In the genomic region with DNA sequence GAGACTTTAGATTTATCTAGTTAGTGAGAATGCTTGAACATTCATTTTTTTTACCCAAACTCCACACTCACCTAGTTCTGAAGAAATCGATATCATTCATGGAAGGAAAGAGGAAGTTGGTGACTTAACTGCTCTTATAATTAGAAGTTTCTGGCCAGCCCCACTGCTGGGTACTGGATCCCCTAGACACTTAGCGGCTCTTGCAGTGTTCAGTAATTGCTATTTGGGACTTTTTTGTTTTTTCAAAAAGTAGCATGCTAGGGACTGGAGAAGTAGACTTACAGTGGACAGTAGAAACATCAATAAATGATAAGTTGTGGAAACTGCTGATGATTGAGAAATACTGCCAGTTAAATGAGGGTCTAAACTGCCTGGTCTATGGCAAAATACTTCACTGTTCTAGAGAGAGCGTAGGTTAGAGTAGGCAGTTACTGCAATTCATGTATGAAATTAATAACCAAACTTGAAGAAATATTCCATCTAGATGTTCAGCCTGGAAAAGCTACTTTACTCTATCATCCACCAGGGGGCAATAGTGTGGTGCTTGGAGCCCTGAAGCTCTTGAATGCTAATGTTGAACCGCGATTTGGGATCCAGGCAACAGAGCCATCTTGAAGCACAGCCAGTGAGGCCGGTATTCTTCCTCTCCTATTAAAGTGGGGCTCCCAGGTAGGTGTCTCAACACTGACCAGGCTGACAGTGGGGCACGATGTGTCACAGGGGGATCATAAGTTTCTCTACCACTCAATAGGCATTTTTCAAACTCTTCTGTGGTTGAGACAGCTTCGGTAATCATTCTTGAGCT, we compare ENCODE assay signal across 9 cellular contexts.
DNase-seq lines count a peak whose midpoint lies in the region; FAIRE-seq and TF ChIP-seq lines count a peak whose summit lies in the region.
"Had no signal": no experiment of that assay in that cellular context is flagged by ENCODE, and none has a peak within 500 bp of the region (broad histone marks: within the 10 kb centered on the region; RNA-seq: fewer than 3 reads in every experiment).

No MANE protein-coding gene starts in this region.

- H3K23ac ChIP-seq in H1 (ENCODE audit: insufficient read length) (no peak overlapping the region), mesenchymal stem cell (ENCODE audit: low read length in 2 of 2) (no peak overlapping the region)

- H3K4ac ChIP-seq in H1 (replicated peaks; ENCODE audit: insufficient read length, low read depth, low read length) (no peak overlapping the region), mesenchymal stem cell (ENCODE audit: low read depth in 1 of 2, low read length in 2 of 2) (no peak overlapping the region)

- DNase-seq in NOMO-1 (lab: John Stamatoyannopoulos, UW; ENCODE audit: unreplicated experiment in 2 of 2) (peak; percentile 44 to 74), NOMO-1 treated with dmso at 0.1 percent for 144 hours (lab: John Stamatoyannopoulos, UW; ENCODE audit: unreplicated experiment) (no peak), H54 (ENCODE audit: insufficient read length, low spot score) (peak; percentile 9), M059J (ENCODE audit: low read depth) (peak; percentile 60), SJCRH30 (peak; percentile 58 to 81), H1 (ENCODE audit: low read depth in 1 of 2, low spot score in 2 of 2) (peak in 1 of 2 experiments; percentile 51), mesenchymal stem cell (peak; percentile 58), uterus (peak in 1 of 2 donors; percentile 20)

- no peak for TF ChIP-seq POLR2A in H54 (IDR thresholded peaks at IDR 0.05; ENCODE audit: low read depth, low read length)
- no peak for TF ChIP-seq POLR2A in H1 (IDR thresholded peaks at IDR 0.05; ENCODE audit: control extremely low read depth in 1 of 2, low read depth in 2 of 2, low read length in 2 of 2)
- TF ChIP-seq POLR2A in uterus (IDR thresholded peaks at IDR 0.05), result no peak

- H3K4me2 ChIP-seq in H1 (ENCODE audit: insufficient read depth in 1 of 2, low read depth in 2 of 2, low read length in 2 of 2) (no peak overlapping the region), mesenchymal stem cell (ENCODE audit: low read length, poor library complexity, severe bottlenecking) (no peak overlapping the region)

- FAIRE-seq in H54 (lab: Jason Lieb, UNC) (peak; percentile 92), H1 (lab: Jason Lieb, UNC) (peak; percentile 89)
- FAIRE-seq: colon had no signal

- no peak overlapping the region for H3K56ac ChIP-seq in H1 (replicated peaks; ENCODE audit: insufficient read length, low read depth, low read length)

- H4K20me1 ChIP-seq in H1 (replicated peaks in 1 of 2; ENCODE audit: control insufficient read depth in 1 of 2, insufficient read depth in 2 of 2, low read length in 2 of 2), result no peaks in the 10 kb centered on the region

- H2BK20ac ChIP-seq in H1 (ENCODE audit: low read length), result no peak overlapping the region

- TF ChIP-seq CTCF in H1 (IDR thresholded peaks at IDR 0.05; ENCODE audit: control extremely low read depth in 1 of 3, insufficient read depth in 1 of 3, low read depth in 1 of 3, low read length in 3 of 3) (peak in 2 of 3 experiments; percentile 74 to 86; a peak in 3 of 4 replicates), uterus (IDR thresholded peaks at IDR 0.05) (peak; percentile 36 to 56 (median 50))

- POLR2A ChIA-PET in H1 (lab: Charles Lee; ENCODE audit: partially characterized antibody), result no interaction called here

- H2AK5ac ChIP-seq in H1 (ENCODE audit: low read depth, low read length) (no peak overlapping the region), mesenchymal stem cell (ENCODE audit: low read length, severe bottlenecking) (no peak overlapping the region)

- H3K9ac ChIP-seq in H1 (replicated peaks in 1 of 4; ENCODE audit: extremely low read depth in 1 of 4, low read depth in 3 of 4, low read length in 3 of 4), result no peak overlapping the region
- H3K9ac ChIP-seq in mesenchymal stem cell (ENCODE audit: low read length), result no peak overlapping the region

- H3K14ac ChIP-seq in H1 (ENCODE audit: insufficient read length), result no peak overlapping the region
- no peak overlapping the region for H3K14ac ChIP-seq in mesenchymal stem cell (ENCODE audit: low read length in 2 of 2)

- no peak overlapping the region for H3K4me3 ChIP-seq in SJCRH30
- H3K4me3 ChIP-seq in H1 (ENCODE audit: extremely low read depth in 1 of 4, insufficient read depth in 2 of 4, low read depth in 3 of 4, low read length in 4 of 4), result no peak overlapping the region
- H3K4me3 ChIP-seq in mesenchymal stem cell (ENCODE audit: insufficient read depth in 1 of 2, low read depth in 1 of 2, low read length in 2 of 2), result no peak overlapping the region
- no peak overlapping the region for H3K4me3 ChIP-seq in uterus

- WGBS in H1 (ENCODE audit: extremely low coverage in 1 of 2, insufficient coverage in 1 of 2, insufficient read length in 1 of 2, insufficient replicate concordance in 2 of 2, low coverage in 1 of 2, low lambda C conversion rate in 2 of 2, missing lambda C conversion rate in 1 of 2), 2 experiments, result 51% methylated on average over 8 of the region's 8 CpGs; no CpG with 5 or more reads in 1 of the 2 experiments
- WGBS in mesenchymal stem cell, result 40% methylated on average over 7 of the region's 8 CpGs

- H2BK5ac ChIP-seq in H1 (ENCODE audit: low read depth, low read length) (no peak overlapping the region), mesenchymal stem cell (ENCODE audit: low read depth, low read length, poor library complexity, severe bottlenecking) (no peak overlapping the region)

- H3K79me1 ChIP-seq in H1 (ENCODE audit: low read depth, low read length) (no peaks in the 10 kb centered on the region), mesenchymal stem cell (replicated peaks; ENCODE audit: low read length, poor library complexity, severe bottlenecking) (no peaks in the 10 kb centered on the region)

- no peaks in the 10 kb centered on the region for H3K27me3 ChIP-seq in SJCRH30
- H3K27me3 ChIP-seq in H1 (replicated peaks in 1 of 4; ENCODE audit: control insufficient read depth in 3 of 4, extremely low read depth in 1 of 4, insufficient read depth in 3 of 4, low read length in 3 of 4), result no peaks in the 10 kb centered on the region
- H3K27me3 ChIP-seq in mesenchymal stem cell (ENCODE audit: control insufficient read depth in 1 of 2, insufficient read depth in 1 of 2, low read length in 2 of 2), result no peaks in the 10 kb centered on the region
- no peaks in the 10 kb centered on the region for H3K27me3 ChIP-seq in uterus

- no peak overlapping the region for H4K8ac ChIP-seq in H1 (ENCODE audit: extremely low read depth, insufficient read depth, low read length)
- no peak overlapping the region for H4K8ac ChIP-seq in mesenchymal stem cell (ENCODE audit: low read length)

- H2AFZ ChIP-seq in H1 (ENCODE audit: low read length) (peak overlapping the region; percentile 79), mesenchymal stem cell (ENCODE audit: low read depth, low read length) (no peak overlapping the region)

- peaks cover 4% of the 10 kb centered on the region; the same call in 1 of the 2 replicates for H3K9me3 ChIP-seq in SJCRH30 (replicated peaks)
- no peaks in the 10 kb centered on the region for H3K9me3 ChIP-seq in H1 (ENCODE audit: insufficient read depth in 2 of 2, low read depth in 1 of 2, low read length in 1 of 2)
- no peaks in the 10 kb centered on the region for H3K9me3 ChIP-seq in mesenchymal stem cell (ENCODE audit: control insufficient read depth, low read length)
- H3K9me3 ChIP-seq in uterus, result no peaks in the 10 kb centered on the region

- intact Hi-C loops in uterus (cut with DNase I; ENCODE audit: low total_unique reads), result loop anchor here (5.0 kb wide), 1 partner anchor 332 kb away; no protein-coding TSS in a partner anchor

- no peaks in the 10 kb centered on the region for H3K23me2 ChIP-seq in H1 (ENCODE audit: low read depth, low read length)

- H4K91ac ChIP-seq in H1 (replicated peaks; ENCODE audit: insufficient read length, low read length) (no peak overlapping the region), mesenchymal stem cell (ENCODE audit: low read length) (no peak overlapping the region)

- H3K36me3 ChIP-seq in SJCRH30, result no peaks in the 10 kb centered on the region
- H3K36me3 ChIP-seq in H1 (ENCODE audit: control insufficient read depth in 2 of 4, insufficient read depth in 4 of 4, low read length in 3 of 4), result no peaks in the 10 kb centered on the region
- H3K36me3 ChIP-seq in mesenchymal stem cell (ENCODE audit: control insufficient read depth in 1 of 2, insufficient read depth in 2 of 2, low read depth in 1 of 2, low read length in 2 of 2), result no peaks in the 10 kb centered on the region
- no peaks in the 10 kb centered on the region for H3K36me3 ChIP-seq in uterus

- no peak overlapping the region for H3K27ac ChIP-seq in SJCRH30
- no peak overlapping the region for H3K27ac ChIP-seq in H1 (ENCODE audit: low read depth, low read length)
- H3K27ac ChIP-seq in mesenchymal stem cell (ENCODE audit: low read length, poor library complexity, severe bottlenecking), result no peak overlapping the region
- no peak overlapping the region for H3K27ac ChIP-seq in uterus

- H3K79me2 ChIP-seq in H1 (ENCODE audit: control insufficient read depth in 1 of 2, insufficient read depth in 2 of 2, low read length in 2 of 2), result no peaks in the 10 kb centered on the region

- peaks cover 6% of the 10 kb centered on the region for H3K4me1 ChIP-seq in SJCRH30
- H3K4me1 ChIP-seq in H1 (replicated peaks in 1 of 4; ENCODE audit: control insufficient read depth in 3 of 4, insufficient read depth in 4 of 4, low read length in 3 of 4), result no peaks in the 10 kb centered on the region
- H3K4me1 ChIP-seq in mesenchymal stem cell (ENCODE audit: control insufficient read depth, insufficient read depth, low read depth, low read length), result peaks cover 2% of the 10 kb centered on the region
- H3K4me1 ChIP-seq in uterus, result no peaks in the 10 kb centered on the region

- H3K18ac ChIP-seq in H1 (ENCODE audit: extremely low read depth, low read length), result no peak overlapping the region
- H3K18ac ChIP-seq in mesenchymal stem cell (ENCODE audit: low read depth in 1 of 2, low read length in 2 of 2), result no peak overlapping the region

- no peak overlapping the region for H4K5ac ChIP-seq in H1 (ENCODE audit: insufficient read length, low read depth, low read length)

- H2BK15ac ChIP-seq in H1 (ENCODE audit: low read length) (no peak overlapping the region), mesenchymal stem cell (ENCODE audit: low read depth, poor library complexity, severe bottlenecking) (no peak overlapping the region)

- H2BK120ac ChIP-seq in H1 (replicated peaks; ENCODE audit: low read depth, low read length), result no peak overlapping the region
- no peak overlapping the region for H2BK120ac ChIP-seq in mesenchymal stem cell (ENCODE audit: low read depth, low read length)

- TF ChIP-seq RAD21 in H1 (IDR thresholded peaks at IDR 0.05 in 1 of 2, conservative IDR thresholded peaks at IDR 0.05 in 1 of 2; ENCODE audit: low read depth in 2 of 2, low read length in 2 of 2), result peak; percentile 82 to 84

- no peak overlapping the region for H2BK12ac ChIP-seq in H1 (ENCODE audit: low read depth, low read length)
- H2BK12ac ChIP-seq in mesenchymal stem cell (ENCODE audit: low read length in 2 of 2), result no peak overlapping the region

- TF ChIP-seq EP300 in H1 (IDR thresholded peaks at IDR 0.05; ENCODE audit: borderline replicate concordance in 1 of 2, low read depth in 2 of 2, low read length in 2 of 2), result no peak

- CTCF ChIA-PET in H1 (lab: Charles Lee; ENCODE audit: partially characterized antibody), result interaction anchor here (0.6 to 2.9 kb wide), 42 partner anchors 9 to 628 kb away, joined by 3 to 39 read pairs (median 4); no protein-coding TSS in a partner anchor

TF ChIP-seq in H1, 55 proteins besides CTCF, POLR2A, EP300 and RAD21 (continues in another document):
- TF ChIP-seq EGR1 (IDR thresholded peaks at IDR 0.05; ENCODE audit: borderline replicate concordance, low read depth, low read length), result no peak
